1 cellular context compared by ENCODE assay signal in the genomic region with DNA sequence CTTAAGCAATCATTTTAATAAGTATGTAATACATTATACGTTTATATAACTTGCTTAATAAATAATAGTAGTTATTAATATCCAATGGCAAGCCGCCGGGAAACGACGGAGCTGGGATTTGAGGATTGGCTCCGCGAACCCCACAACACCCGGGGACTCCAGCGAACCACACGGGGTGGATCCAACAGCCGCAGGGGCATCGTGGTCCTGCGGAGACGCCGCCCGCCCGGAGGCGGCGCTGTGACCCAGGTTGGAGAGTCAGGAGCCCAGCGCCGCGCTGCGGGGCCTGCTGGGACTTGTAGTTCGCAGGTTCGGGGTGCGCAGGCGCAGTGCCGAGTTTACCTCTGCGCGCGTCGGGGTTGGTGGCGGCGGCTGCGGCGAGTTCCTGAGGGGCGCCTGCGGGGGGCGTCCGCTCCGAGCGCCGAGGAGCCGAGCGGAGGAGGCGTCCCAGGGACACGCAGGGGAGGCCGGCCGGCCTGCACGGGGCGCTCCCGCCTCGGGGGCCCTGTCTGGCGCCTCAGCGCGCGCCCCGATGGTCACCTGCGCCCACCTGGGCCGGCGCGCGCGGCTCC.
A peak's percentile ranks its signal among the peaks of the same experiment; 100 is the strongest.
TF ChIP-seq lines count a peak whose summit lies in the region.

TSS of gene ZNF554 (plus strand) at position 329 of the 572 bp plus-strand sequence. CDS start at position 533, 204 bp downstream.

TF ChIP-seq in HepG2, 621 proteins besides CTCF, POLR2A, EP300 and RAD21 (continued from another document and continues in another):
- TF ChIP-seq, protein P1, sequence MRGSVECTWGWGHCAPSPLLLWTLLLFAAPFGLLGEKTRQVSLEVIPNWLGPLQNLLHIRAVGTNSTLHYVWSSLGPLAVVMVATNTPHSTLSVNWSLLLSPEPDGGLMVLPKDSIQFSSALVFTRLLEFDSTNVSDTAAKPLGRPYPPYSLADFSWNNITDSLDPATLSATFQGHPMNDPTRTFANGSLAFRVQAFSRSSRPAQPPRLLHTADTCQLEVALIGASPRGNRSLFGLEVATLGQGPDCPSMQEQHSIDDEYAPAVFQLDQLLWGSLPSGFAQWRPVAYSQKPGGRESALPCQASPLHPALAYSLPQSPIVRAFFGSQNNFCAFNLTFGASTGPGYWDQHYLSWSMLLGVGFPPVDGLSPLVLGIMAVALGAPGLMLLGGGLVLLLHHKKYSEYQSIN (CRISPR knock-in tag; IDR thresholded peaks at IDR 0.05; ENCODE audit: borderline replicate concordance), result no peak
- TF ChIP-seq ZNF788 (CRISPR knock-in tag; IDR thresholded peaks at IDR 0.05; ENCODE audit: borderline replicate concordance) (peak; percentile 93), PAF1 (CRISPR knock-in tag; IDR thresholded peaks at IDR 0.05) (no peak), GTF3A (CRISPR knock-in tag; conservative IDR thresholded peaks at IDR 0.05) (no peak; the same call in 1 of the 2 replicates), ZNF850 (CRISPR knock-in tag; conservative IDR thresholded peaks at IDR 0.05) (no peak), SOX6 (IDR thresholded peaks at IDR 0.05) (no peak), SOX6 (CRISPR knock-in tag; IDR thresholded peaks at IDR 0.05) (peak; percentile 80), YY1 (IDR thresholded peaks at IDR 0.05; ENCODE audit: insufficient read depth, insufficient replicate concordance, low read depth, low read length) (peak; percentile 85), ZNF672 (CRISPR knock-in tag; IDR thresholded peaks at IDR 0.05) (no peak), FOXK2 (IDR thresholded peaks at IDR 0.05) (no peak), ZNF296 (CRISPR knock-in tag; conservative IDR thresholded peaks at IDR 0.05) (no peak), ZNF558 (CRISPR knock-in tag; IDR thresholded peaks at IDR 0.05; ENCODE audit: borderline replicate concordance) (no peak), BRD4 (CRISPR knock-in tag; IDR thresholded peaks at IDR 0.05) (no peak), DDIT3 (CRISPR knock-in tag; IDR thresholded peaks at IDR 0.05) (no peak), IKZF4 (CRISPR knock-in tag; IDR thresholded peaks at IDR 0.05; ENCODE audit: borderline replicate concordance, low read depth, not compliant biosample characterization) (no peak), RNF2 (conservative IDR thresholded peaks at IDR 0.05; ENCODE audit: low read depth) (0 out of 2 replicates have a peak, but pooled peaks have one; percentile 44), HES4 (CRISPR knock-in tag; IDR thresholded peaks at IDR 0.05; ENCODE audit: borderline replicate concordance) (no peak), FOXO1 (CRISPR knock-in tag; IDR thresholded peaks at IDR 0.05) (peak; percentile 75), SRF (IDR thresholded peaks at IDR 0.05; ENCODE audit: low read depth, low read length) (no peak; the same call in 1 of the 2 replicates), ZNF382 (CRISPR knock-in tag; IDR thresholded peaks at IDR 0.05; ENCODE audit: borderline replicate concordance) (no peak), MIER3 (CRISPR knock-in tag; IDR thresholded peaks at IDR 0.05; ENCODE audit: borderline replicate concordance) (peak; percentile 81; the same call in 1 of the 2 replicates), ZNF20 (CRISPR knock-in tag; IDR thresholded peaks at IDR 0.05) (no peak), ZFP36L2 (CRISPR knock-in tag; IDR thresholded peaks at IDR 0.05) (no peak), ZNF737 (CRISPR knock-in tag; IDR thresholded peaks at IDR 0.05; ENCODE audit: borderline replicate concordance) (no peak), ZBTB7A (CRISPR knock-in tag; IDR thresholded peaks at IDR 0.05) (no peak), ZFAT (CRISPR knock-in tag; conservative IDR thresholded peaks at IDR 0.05) (no peak), ZNF263 (CRISPR knock-in tag; IDR thresholded peaks at IDR 0.05) (no peak), FOXA1 (IDR thresholded peaks at IDR 0.05) (no peak), FOXA1 (CRISPR knock-in tag; IDR thresholded peaks at IDR 0.05) (no peak; the same call in 1 of the 2 replicates), ZNF577 (CRISPR knock-in tag; IDR thresholded peaks at IDR 0.05; ENCODE audit: borderline replicate concordance, low read depth) (no peak), TEAD3 (CRISPR knock-in tag; optimal IDR thresholded peaks at IDR 0.05; ENCODE audit: borderline replicate concordance) (peak; percentile 63), PBX3 (CRISPR knock-in tag; IDR thresholded peaks at IDR 0.05; ENCODE audit: borderline replicate concordance) (no peak), ATRX (CRISPR knock-in tag; IDR thresholded peaks at IDR 0.05; ENCODE audit: borderline replicate concordance) (no peak), RBM22 (optimal IDR thresholded peaks at IDR 0.05; ENCODE audit: low read length) (peak; percentile 31), ELF3 (CRISPR knock-in tag; IDR thresholded peaks at IDR 0.05) (peak; percentile 68), BORCS8-MEF2B (CRISPR knock-in tag; IDR thresholded peaks at IDR 0.05) (no peak), CREB1 (IDR thresholded peaks at IDR 0.05) (peak; percentile 75), CREB1 (CRISPR knock-in tag; IDR thresholded peaks at IDR 0.05) (no peak), MTF2 (CRISPR knock-in tag; IDR thresholded peaks at IDR 0.05; ENCODE audit: borderline replicate concordance) (no peak), MIXL1 (CRISPR knock-in tag; IDR thresholded peaks at IDR 0.05) (peak; percentile 65; the same call in 1 of the 2 replicates), ARID4A (CRISPR knock-in tag; IDR thresholded peaks at IDR 0.05; ENCODE audit: borderline replicate concordance) (peak; percentile 83; the same call in 1 of the 2 replicates), ZNF766 (CRISPR knock-in tag; IDR thresholded peaks at IDR 0.05; ENCODE audit: borderline replicate concordance) (no peak), MXD4 (CRISPR knock-in tag; IDR thresholded peaks at IDR 0.05) (peak; percentile 56; the same call in 1 of the 2 replicates), ZNF292 (CRISPR knock-in tag; IDR thresholded peaks at IDR 0.05; ENCODE audit: borderline replicate concordance, low read depth) (no peak), PRMT3 (CRISPR knock-in tag; IDR thresholded peaks at IDR 0.05; ENCODE audit: borderline replicate concordance, low read depth) (no peak)
- TF ChIP-seq, protein P2, sequence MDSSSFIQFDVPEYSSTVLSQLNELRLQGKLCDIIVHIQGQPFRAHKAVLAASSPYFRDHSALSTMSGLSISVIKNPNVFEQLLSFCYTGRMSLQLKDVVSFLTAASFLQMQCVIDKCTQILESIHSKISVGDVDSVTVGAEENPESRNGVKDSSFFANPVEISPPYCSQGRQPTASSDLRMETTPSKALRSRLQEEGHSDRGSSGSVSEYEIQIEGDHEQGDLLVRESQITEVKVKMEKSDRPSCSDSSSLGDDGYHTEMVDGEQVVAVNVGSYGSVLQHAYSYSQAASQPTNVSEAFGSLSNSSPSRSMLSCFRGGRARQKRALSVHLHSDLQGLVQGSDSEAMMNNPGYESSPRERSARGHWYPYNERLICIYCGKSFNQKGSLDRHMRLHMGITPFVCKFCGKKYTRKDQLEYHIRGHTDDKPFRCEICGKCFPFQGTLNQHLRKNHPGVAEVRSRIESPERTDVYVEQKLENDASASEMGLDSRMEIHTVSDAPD (CRISPR knock-in tag; IDR thresholded peaks at IDR 0.05), result no peak
- TF ChIP-seq, protein P3, sequence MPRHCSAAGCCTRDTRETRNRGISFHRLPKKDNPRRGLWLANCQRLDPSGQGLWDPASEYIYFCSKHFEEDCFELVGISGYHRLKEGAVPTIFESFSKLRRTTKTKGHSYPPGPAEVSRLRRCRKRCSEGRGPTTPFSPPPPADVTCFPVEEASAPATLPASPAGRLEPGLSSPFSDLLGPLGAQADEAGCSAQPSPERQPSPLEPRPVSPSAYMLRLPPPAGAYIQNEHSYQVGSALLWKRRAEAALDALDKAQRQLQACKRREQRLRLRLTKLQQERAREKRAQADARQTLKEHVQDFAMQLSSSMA (CRISPR knock-in tag; IDR thresholded peaks at IDR 0.05), result no peak
- TF ChIP-seq, protein P4, sequence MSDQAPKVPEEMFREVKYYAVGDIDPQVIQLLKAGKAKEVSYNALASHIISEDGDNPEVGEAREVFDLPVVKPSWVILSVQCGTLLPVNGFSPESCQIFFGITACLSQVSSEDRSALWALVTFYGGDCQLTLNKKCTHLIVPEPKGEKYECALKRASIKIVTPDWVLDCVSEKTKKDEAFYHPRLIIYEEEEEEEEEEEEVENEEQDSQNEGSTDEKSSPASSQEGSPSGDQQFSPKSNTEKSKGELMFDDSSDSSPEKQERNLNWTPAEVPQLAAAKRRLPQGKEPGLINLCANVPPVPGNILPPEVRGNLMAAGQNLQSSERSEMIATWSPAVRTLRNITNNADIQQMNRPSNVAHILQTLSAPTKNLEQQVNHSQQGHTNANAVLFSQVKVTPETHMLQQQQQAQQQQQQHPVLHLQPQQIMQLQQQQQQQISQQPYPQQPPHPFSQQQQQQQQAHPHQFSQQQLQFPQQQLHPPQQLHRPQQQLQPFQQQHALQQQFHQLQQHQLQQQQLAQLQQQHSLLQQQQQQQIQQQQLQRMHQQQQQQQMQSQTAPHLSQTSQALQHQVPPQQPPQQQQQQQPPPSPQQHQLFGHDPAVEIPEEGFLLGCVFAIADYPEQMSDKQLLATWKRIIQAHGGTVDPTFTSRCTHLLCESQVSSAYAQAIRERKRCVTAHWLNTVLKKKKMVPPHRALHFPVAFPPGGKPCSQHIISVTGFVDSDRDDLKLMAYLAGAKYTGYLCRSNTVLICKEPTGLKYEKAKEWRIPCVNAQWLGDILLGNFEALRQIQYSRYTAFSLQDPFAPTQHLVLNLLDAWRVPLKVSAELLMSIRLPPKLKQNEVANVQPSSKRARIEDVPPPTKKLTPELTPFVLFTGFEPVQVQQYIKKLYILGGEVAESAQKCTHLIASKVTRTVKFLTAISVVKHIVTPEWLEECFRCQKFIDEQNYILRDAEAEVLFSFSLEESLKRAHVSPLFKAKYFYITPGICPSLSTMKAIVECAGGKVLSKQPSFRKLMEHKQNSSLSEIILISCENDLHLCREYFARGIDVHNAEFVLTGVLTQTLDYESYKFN (CRISPR knock-in tag; conservative IDR thresholded peaks at IDR 0.05), result peak; percentile 52
- TF ChIP-seq, protein P5, sequence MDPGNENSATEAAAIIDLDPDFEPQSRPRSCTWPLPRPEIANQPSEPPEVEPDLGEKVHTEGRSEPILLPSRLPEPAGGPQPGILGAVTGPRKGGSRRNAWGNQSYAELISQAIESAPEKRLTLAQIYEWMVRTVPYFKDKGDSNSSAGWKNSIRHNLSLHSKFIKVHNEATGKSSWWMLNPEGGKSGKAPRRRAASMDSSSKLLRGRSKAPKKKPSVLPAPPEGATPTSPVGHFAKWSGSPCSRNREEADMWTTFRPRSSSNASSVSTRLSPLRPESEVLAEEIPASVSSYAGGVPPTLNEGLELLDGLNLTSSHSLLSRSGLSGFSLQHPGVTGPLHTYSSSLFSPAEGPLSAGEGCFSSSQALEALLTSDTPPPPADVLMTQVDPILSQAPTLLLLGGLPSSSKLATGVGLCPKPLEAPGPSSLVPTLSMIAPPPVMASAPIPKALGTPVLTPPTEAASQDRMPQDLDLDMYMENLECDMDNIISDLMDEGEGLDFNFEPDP (CRISPR knock-in tag; conservative IDR thresholded peaks at IDR 0.05), result no peak
- TF ChIP-seq, protein P6, sequence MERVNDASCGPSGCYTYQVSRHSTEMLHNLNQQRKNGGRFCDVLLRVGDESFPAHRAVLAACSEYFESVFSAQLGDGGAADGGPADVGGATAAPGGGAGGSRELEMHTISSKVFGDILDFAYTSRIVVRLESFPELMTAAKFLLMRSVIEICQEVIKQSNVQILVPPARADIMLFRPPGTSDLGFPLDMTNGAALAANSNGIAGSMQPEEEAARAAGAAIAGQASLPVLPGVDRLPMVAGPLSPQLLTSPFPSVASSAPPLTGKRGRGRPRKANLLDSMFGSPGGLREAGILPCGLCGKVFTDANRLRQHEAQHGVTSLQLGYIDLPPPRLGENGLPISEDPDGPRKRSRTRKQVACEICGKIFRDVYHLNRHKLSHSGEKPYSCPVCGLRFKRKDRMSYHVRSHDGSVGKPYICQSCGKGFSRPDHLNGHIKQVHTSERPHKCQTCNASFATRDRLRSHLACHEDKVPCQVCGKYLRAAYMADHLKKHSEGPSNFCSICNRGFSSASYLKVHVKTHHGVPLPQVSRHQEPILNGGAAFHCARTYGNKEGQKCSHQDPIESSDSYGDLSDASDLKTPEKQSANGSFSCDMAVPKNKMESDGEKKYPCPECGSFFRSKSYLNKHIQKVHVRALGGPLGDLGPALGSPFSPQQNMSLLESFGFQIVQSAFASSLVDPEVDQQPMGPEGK (CRISPR knock-in tag; IDR thresholded peaks at IDR 0.05), result peak; percentile 51
